ENCODE assay signal across 12 cellular contexts in the genomic region with DNA sequence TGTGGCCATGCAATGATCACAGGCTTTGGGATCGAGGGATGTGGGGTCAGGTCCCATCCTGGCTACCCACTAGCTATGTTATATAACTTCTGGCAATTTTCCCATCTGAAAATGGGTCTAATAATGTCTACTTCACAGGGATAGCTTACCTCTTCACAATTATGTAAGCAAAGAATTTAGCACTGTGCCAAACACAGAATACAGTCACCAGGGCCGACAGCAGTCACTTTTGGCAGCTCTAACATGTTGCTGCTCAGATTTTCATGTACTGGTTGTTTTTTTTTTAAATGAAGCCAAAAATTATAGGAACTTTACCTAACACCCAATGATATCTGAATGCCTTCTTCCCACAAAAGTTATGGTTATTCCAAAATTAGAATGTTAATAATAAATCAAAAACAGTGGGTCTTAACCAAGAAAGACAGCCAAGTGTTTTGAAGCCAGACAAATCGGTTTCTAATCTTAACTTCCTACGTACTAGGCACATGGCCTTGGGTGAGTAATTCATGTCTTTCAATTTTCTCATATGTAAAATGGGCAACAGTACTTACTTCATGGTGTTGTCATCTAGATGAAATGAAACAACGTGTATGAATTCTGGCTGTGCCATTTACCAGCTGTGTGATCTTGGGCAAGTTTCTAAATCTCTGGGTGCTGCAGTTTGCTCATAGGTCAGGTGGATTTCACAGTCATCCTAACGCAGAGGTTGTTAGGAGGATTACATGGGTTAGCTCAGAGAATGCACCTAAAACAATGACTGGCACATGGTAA. TPM values are rescaled to one million over a fixed set of nuclear protein-coding genes. Genes with fewer than 3 reads are reported as not detected.
A peak's percentile ranks its signal among the peaks of the same experiment; 100 is the strongest.
DNase-seq lines count a peak whose midpoint lies in the region; ATAC-seq and TF ChIP-seq lines count a peak whose summit lies in the region.
"Had no signal": no experiment of that assay in that cellular context is flagged by ENCODE, and none has a peak within 500 bp of the region (broad histone marks: within the 10 kb centered on the region; RNA-seq: fewer than 3 reads in every experiment).

No MANE protein-coding gene starts in this region.

- H3K36me3 Mint-ChIP-seq in activated T-cell treated with anti-CD3 and anti-CD28 coated beads, Interleukin-2, amount 50 U/mL, for 4 hours (ENCODE audit: insufficient read depth) = no peaks in the 10 kb centered on the region
- no peaks in the 10 kb centered on the region for H3K36me3 Mint-ChIP-seq in chondrocyte (ENCODE audit: low read depth)

- no peaks in the 10 kb centered on the region for H3K9me3 Mint-ChIP-seq in activated T-cell treated with anti-CD3 and anti-CD28 coated beads, Interleukin-2, amount 50 U/mL, for 4 hours
- H3K9me3 Mint-ChIP-seq in chondrocyte (ENCODE audit: low read depth) = no peaks in the 10 kb centered on the region

- H3K27ac Mint-ChIP-seq in chondrocyte (ENCODE audit: unreplicated experiment) = peak overlapping the region; percentile 3

- no peak overlapping the region for H3K4me3 Mint-ChIP-seq in activated T-cell treated with anti-CD3 and anti-CD28 coated beads, Interleukin-2, amount 50 U/mL, for 4 hours
- no peak overlapping the region for H3K4me3 Mint-ChIP-seq in chondrocyte (ENCODE audit: unreplicated experiment)

- peaks cover 11% of the 10 kb centered on the region for H3K4me1 Mint-ChIP-seq in activated T-cell treated with anti-CD3 and anti-CD28 coated beads, Interleukin-2, amount 50 U/mL, for 4 hours (ENCODE audit: low read depth)
- H3K4me1 Mint-ChIP-seq in chondrocyte (ENCODE audit: low read depth) = peaks cover 61% of the 10 kb centered on the region

- no peaks in the 10 kb centered on the region for H3K27me3 Mint-ChIP-seq in activated T-cell treated with anti-CD3 and anti-CD28 coated beads, Interleukin-2, amount 50 U/mL, for 4 hours (ENCODE audit: low read depth)
- H3K27me3 Mint-ChIP-seq in chondrocyte (ENCODE audit: low read depth) = no peaks in the 10 kb centered on the region

- no peak for TF ChIP-seq CTCF in chondrocyte (IDR thresholded peaks at IDR 0.05)

- ATAC-seq in activated T-cell treated with anti-CD3 and anti-CD28 coated beads, Interleukin-2, amount 50 U/mL, for 4 hours = peak; percentile 77 to 88
- ATAC-seq in HG03520 (IDR thresholded peaks at IDR 0.05; ENCODE audit: unreplicated experiment) = peak; percentile 56
- ATAC-seq in HG02973 (IDR thresholded peaks at IDR 0.05; ENCODE audit: unreplicated experiment) = no peak

- no peak for DNase-seq in activated T-cell treated with anti-CD3 and anti-CD28 coated beads, Interleukin-2, amount 50 U/mL, for 4 hours
- DNase-seq in activated T-cell treated with anti-CD3 and anti-CD28 coated beads for 4 hours (no peak), chondrocyte (ENCODE audit: low spot score) (no peak), stromal cell of bone marrow (ENCODE audit: low read depth) (peak; percentile 39), SIG-M5 (lab: John Stamatoyannopoulos, UW) (no peak), AG20443 (ENCODE audit: low spot score) (no peak)
- DNase-seq: MM.1S, NCI-H226, PC-9, SW 1271 had no signal

RNA-seq across cellular contexts. Expression of a gene that starts 13.0 kb away (rescaled TPM):
- 10 to 100 TPM; 57.1 to 78.2 (median 71.2) TPM for total RNA-seq in activated T-cell treated with anti-CD3 and anti-CD28 coated beads, Interleukin-2, amount 50 U/mL, for 4 hours
- 2.3 to 3.8 TPM (median 3.0 TPM) in 3 replicates for total RNA-seq in chondrocyte

RNA-seq across cellular contexts. Expression of a gene that starts 13.3 kb away (rescaled TPM):
- total RNA-seq in activated T-cell treated with anti-CD3 and anti-CD28 coated beads, Interleukin-2, amount 50 U/mL, for 4 hours = 10 to 100 TPM; 27.8 to 39.7 (median 30.4) TPM
- 86.7 to 153 TPM (median 153 TPM) in 3 replicates for total RNA-seq in chondrocyte

Comparison
In these comparisons a context has a peak if more than half of its experiments do, and no peak if none do; other contexts are left out.
1. RNA of a gene that starts 13.0 kb away (total RNA-seq): 57.1 to 78.2 TPM in activated T-cell treated with anti-CD3 and anti-CD28 coated beads, Interleukin-2, amount 50 U/mL, for 4 hours; 2.3 to 3.8 TPM in chondrocyte; every median in the first group is over 10 times any median in the second.